ENCODE assay signal across 1 cellular context in genomic region chr12:118922405-118922804, GRCh38.
TF ChIP-seq lines count a peak whose summit lies in the region.

No MANE protein-coding gene starts in this region.

TF ChIP-seq in WTC11, 78 proteins besides CTCF, POLR2A, EP300 and RAD21 (continued from another document):
- TF ChIP-seq PRDM15 (CRISPR knock-in tag; IDR thresholded peaks at IDR 0.05) = no peak
